Comparison of ENCODE assay signal across 12 cellular contexts in the genomic region with DNA sequence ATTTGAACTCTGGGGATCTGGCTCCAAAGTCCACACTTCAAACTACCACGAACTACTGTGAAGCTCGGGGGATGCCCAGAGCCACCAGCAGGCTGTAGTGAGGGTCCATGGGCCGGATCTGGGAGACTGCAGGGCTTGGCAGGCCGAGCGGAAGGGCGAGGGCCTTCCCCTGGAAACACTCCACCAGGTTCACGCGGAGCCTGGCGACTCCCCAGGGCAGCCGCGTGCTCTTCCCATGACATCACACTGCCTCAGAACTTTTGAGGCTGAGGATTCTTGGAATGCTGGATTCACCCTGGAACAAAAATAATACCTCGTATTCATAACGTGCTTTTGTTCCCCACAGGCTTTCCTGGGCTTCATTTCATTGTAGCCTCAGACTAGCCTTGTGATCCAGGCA.
A peak's percentile ranks its signal among the peaks of the same experiment; 100 is the strongest.
DNase-seq lines count a peak whose midpoint lies in the region; ATAC-seq, FAIRE-seq and TF ChIP-seq lines count a peak whose summit lies in the region.
"Had no signal": no experiment of that assay in that cellular context is flagged by ENCODE, and none has a peak within 500 bp of the region (broad histone marks: within the 10 kb centered on the region; RNA-seq: fewer than 3 reads in every experiment).

No MANE protein-coding gene starts in this region.

- no peaks in the 10 kb centered on the region for H3K36me3 Mint-ChIP-seq in activated CD8-positive, alpha-beta memory T cell treated with anti-CD3 and anti-CD28 coated beads, Interleukin-2, amount 10 ng/mL, durations not matched to agents 7 days and 5 days

- H3K4me1 Mint-ChIP-seq in activated CD8-positive, alpha-beta memory T cell treated with anti-CD3 and anti-CD28 coated beads, Interleukin-2, amount 10 ng/mL, durations not matched to agents 7 days and 5 days, result peaks cover 8% of the 10 kb centered on the region

- H3K9me3 ChIP-seq in endothelial cell of umbilical vein (replicated peaks; ENCODE audit: control insufficient read depth, insufficient read depth, low read length), result no peaks in the 10 kb centered on the region

- H3K4me3 Mint-ChIP-seq in activated CD8-positive, alpha-beta memory T cell treated with anti-CD3 and anti-CD28 coated beads, Interleukin-2, amount 10 ng/mL, durations not matched to agents 7 days and 5 days, result no peak overlapping the region
- H3K4me3 Mint-ChIP-seq: type B pancreatic cell had no signal

- H3K36me3 ChIP-seq in endothelial cell of umbilical vein (ENCODE audit: control insufficient read depth in 2 of 2, extremely low read depth in 1 of 2, insufficient read depth in 2 of 2, low read length in 2 of 2), result no peaks in the 10 kb centered on the region

- H3K4me2 ChIP-seq in endothelial cell of umbilical vein (ENCODE audit: insufficient read depth, low read length), result no peak overlapping the region

- H3K79me2 ChIP-seq in endothelial cell of umbilical vein (ENCODE audit: control insufficient read depth, insufficient read depth, low read length), result no peaks in the 10 kb centered on the region

- H3K9me3 Mint-ChIP-seq in activated CD8-positive, alpha-beta memory T cell treated with anti-CD3 and anti-CD28 coated beads, Interleukin-2, amount 10 ng/mL, durations not matched to agents 7 days and 5 days (ENCODE audit: low read depth), result no peaks in the 10 kb centered on the region
- H3K9me3 Mint-ChIP-seq: type B pancreatic cell had no signal

- H3K27me3 ChIP-seq in endothelial cell of umbilical vein (ENCODE audit: control insufficient read depth in 2 of 2, insufficient read depth in 2 of 2, low read length in 2 of 2) (no peaks in the 10 kb centered on the region), layer of hippocampus (ENCODE audit: control insufficient read depth, insufficient read depth, low read length) (no peaks in the 10 kb centered on the region)

- DNase-seq in GM03348 (ENCODE audit: low spot score), result peak; percentile 77
- DNase-seq in endothelial cell of umbilical vein (ENCODE audit: low read depth, low spot score), result peak; percentile 7
- peak; percentile 85 for DNase-seq in stromal cell of bone marrow (ENCODE audit: low read depth)
- DNase-seq in activated CD8-positive, alpha-beta memory T cell treated with anti-CD3 and anti-CD28 coated beads, Interleukin-2, amount 10 ng/mL, durations not matched to agents 7 days and 5 days, result no peak
- DNase-seq in erythroblast (lab: John Stamatoyannopoulos, UW), result no peak
- DNase-seq in activated T-cell treated with anti-CD3 and anti-CD28 coated beads for 4 hours, result no peak
- DNase-seq in NCI-H1092 treated with DMSO at 0.1 percent for 48 hours (lab: John Stamatoyannopoulos, UW), result no peak
- DNase-seq: activated T-cell treated with anti-CD3 and anti-CD28 coated beads, Interleukin-2, amount 50 U/mL, for 48 hours; NCI-H2081 treated with DMSO at 0.1 percent for 48 hours; PC-3 had no signal

- H3K27me3 Mint-ChIP-seq in activated CD8-positive, alpha-beta memory T cell treated with anti-CD3 and anti-CD28 coated beads, Interleukin-2, amount 10 ng/mL, durations not matched to agents 7 days and 5 days, result peaks cover 4% of the 10 kb centered on the region
- H3K27me3 Mint-ChIP-seq: type B pancreatic cell had no signal

- BruUV-seq in endothelial cell of umbilical vein (replicated peaks; lab: Mats Ljungman, UMichigan), result no TSS peak

- H3K9ac ChIP-seq in endothelial cell of umbilical vein (replicated peaks; ENCODE audit: extremely low read depth, insufficient read depth, low read length), result no peak overlapping the region

- ATAC-seq in activated CD8-positive, alpha-beta memory T cell treated with anti-CD3 and anti-CD28 coated beads, Interleukin-2, amount 10 ng/mL, durations not matched to agents 7 days and 5 days, result no peak
- ATAC-seq: PC-3 had no signal

- H3K27ac ChIP-seq in endothelial cell of umbilical vein (ENCODE audit: insufficient read depth, low read depth, low read length), result no peak overlapping the region
- peak overlapping the region; percentile 55 for H3K27ac ChIP-seq in layer of hippocampus (ENCODE audit: low read depth, low read length)

- FAIRE-seq in endothelial cell of umbilical vein (lab: Jason Lieb, UNC), result peak; percentile 8

- no peak overlapping the region for H3K4me3 ChIP-seq in endothelial cell of umbilical vein (replicated peaks in 1 of 3; ENCODE audit: insufficient read depth in 1 of 3, low read depth in 1 of 3, low read length in 3 of 3)

- POLR2A ChIA-PET in endothelial cell of umbilical vein (lab: Charles Lee), result no interaction called here

- intact Hi-C loops in endothelial cell of umbilical vein (cut with micrococcal nuclease), result no loop called here

- H2AFZ ChIP-seq in endothelial cell of umbilical vein (ENCODE audit: low read depth, low read length), result no peak overlapping the region

- no peak overlapping the region for H3K27ac Mint-ChIP-seq in activated CD8-positive, alpha-beta memory T cell treated with anti-CD3 and anti-CD28 coated beads, Interleukin-2, amount 10 ng/mL, durations not matched to agents 7 days and 5 days
- H3K27ac Mint-ChIP-seq: type B pancreatic cell had no signal

- H3K4me1 ChIP-seq in endothelial cell of umbilical vein (ENCODE audit: control insufficient read depth, extremely low read depth, insufficient read depth, low read length), result no peaks in the 10 kb centered on the region

- dilution Hi-C loops in endothelial cell of umbilical vein (cut with MboI; ENCODE audit: extremely low pct_ligation_motif_present, low sequenced_read_pairs), result no loop called here

- TF ChIP-seq CTCF in endothelial cell of umbilical vein (IDR thresholded peaks at IDR 0.05; ENCODE audit: extremely low read depth in 1 of 2, insufficient read depth in 1 of 2, low read depth in 1 of 2, low read length in 2 of 2), result no peak

- CTCF ChIA-PET in endothelial cell of umbilical vein (lab: Charles Lee), result interaction anchor here (1.3 to 1.5 kb wide), 2 partner anchors 27 to 70 kb away, joined by 3 read pairs; no protein-coding TSS in a partner anchor
- CTCF ChIA-PET in activated CD8-positive, alpha-beta memory T cell treated with anti-CD3 and anti-CD28 coated beads, Interleukin-2, amount 10 ng/mL, durations not matched to agents 7 days and 5 days (lab: Charles Lee), result no interaction called here

- no peaks in the 10 kb centered on the region for H3K9me1 ChIP-seq in endothelial cell of umbilical vein (replicated peaks; ENCODE audit: control insufficient read depth, extremely low read depth, insufficient read depth, low read length)

- TF ChIP-seq POLR2A in endothelial cell of umbilical vein (IDR thresholded peaks at IDR 0.05; ENCODE audit: low read depth, low read length) (no peak), erythroblast (IDR thresholded peaks at IDR 0.05; ENCODE audit: low read length) (no peak)

- H4K20me1 ChIP-seq in endothelial cell of umbilical vein (replicated peaks; ENCODE audit: control insufficient read depth, extremely low read depth, insufficient read depth, low read length), result no peaks in the 10 kb centered on the region

TF ChIP-seq in endothelial cell of umbilical vein, 7 proteins besides CTCF, POLR2A, EP300 and RAD21:
- TF ChIP-seq FOS (IDR thresholded peaks at IDR 0.05; ENCODE audit: borderline replicate concordance, insufficient read depth, low read length), result no peak

Comparison
In these comparisons a context has a peak if more than half of its experiments do, and no peak if none do; other contexts are left out.
1. DNase-seq: peak in GM03348 (single experiment), endothelial cell of umbilical vein (single experiment) and stromal cell of bone marrow (single experiment); none in activated CD8-positive, alpha-beta memory T cell treated with anti-CD3 and anti-CD28 coated beads, Interleukin-2, amount 10 ng/mL, durations not matched to agents 7 days and 5 days (single experiment), erythroblast (0 of 2), activated T-cell treated with anti-CD3 and anti-CD28 coated beads for 4 hours (single experiment) and NCI-H1092 treated with DMSO at 0.1 percent for 48 hours (single experiment).